In genomic region chr17:18166894-18167293, GRCh38 we compare ENCODE assay signal across 1 cellular context.
A peak's percentile ranks its signal among the peaks of the same experiment; 100 is the strongest.
TF ChIP-seq lines count a peak whose summit lies in the region.

No MANE protein-coding gene starts in this region.

TF ChIP-seq in K562, 482 proteins besides CTCF, POLR2A, EP300 and RAD21 (continued from another document):
- TF ChIP-seq USF1 (CRISPR knock-in tag; IDR thresholded peaks at IDR 0.05), result peak; percentile 62
- TF ChIP-seq ATF1 (CRISPR knock-in tag; IDR thresholded peaks at IDR 0.05), result no peak
- TF ChIP-seq ATF1 (tag; IDR thresholded peaks at IDR 0.05), result no peak
- TF ChIP-seq U2AF1 (optimal IDR thresholded peaks at IDR 0.05; ENCODE audit: low read depth, low read length), result no peak
- TF ChIP-seq DLX4 (CRISPR knock-in tag; IDR thresholded peaks at IDR 0.05), result no peak
- TF ChIP-seq CBX3 (IDR thresholded peaks at IDR 0.05; ENCODE audit: borderline replicate concordance in 1 of 2, low read length in 2 of 2), result peak in 1 of 2 experiments; percentile 84; a peak in 1 of 3 replicates
- no peak for TF ChIP-seq RBFOX2 (IDR thresholded peaks at IDR 0.05; ENCODE audit: low read depth, low read length)
- peak; percentile 38; the same call in 1 of the 2 replicates for TF ChIP-seq MAX (CRISPR knock-in tag; IDR thresholded peaks at IDR 0.05)
- no peak for TF ChIP-seq ZBTB26 (CRISPR knock-in tag; IDR thresholded peaks at IDR 0.05)
- no peak for TF ChIP-seq BCOR (IDR thresholded peaks at IDR 0.05)
- no peak for TF ChIP-seq MCM2 (IDR thresholded peaks at IDR 0.05; ENCODE audit: low read depth)
- peak; percentile 32; the same call in 1 of the 2 replicates for TF ChIP-seq NFIC (IDR thresholded peaks at IDR 0.05)
- no peak for TF ChIP-seq NR2F6 (CRISPR knock-in tag; IDR thresholded peaks at IDR 0.05)
- no peak for TF ChIP-seq ASH1L (IDR thresholded peaks at IDR 0.05; ENCODE audit: borderline replicate concordance, low read depth, partially characterized antibody)
